Comparison of ENCODE assay signal across 1 cellular context in the genomic region with DNA sequence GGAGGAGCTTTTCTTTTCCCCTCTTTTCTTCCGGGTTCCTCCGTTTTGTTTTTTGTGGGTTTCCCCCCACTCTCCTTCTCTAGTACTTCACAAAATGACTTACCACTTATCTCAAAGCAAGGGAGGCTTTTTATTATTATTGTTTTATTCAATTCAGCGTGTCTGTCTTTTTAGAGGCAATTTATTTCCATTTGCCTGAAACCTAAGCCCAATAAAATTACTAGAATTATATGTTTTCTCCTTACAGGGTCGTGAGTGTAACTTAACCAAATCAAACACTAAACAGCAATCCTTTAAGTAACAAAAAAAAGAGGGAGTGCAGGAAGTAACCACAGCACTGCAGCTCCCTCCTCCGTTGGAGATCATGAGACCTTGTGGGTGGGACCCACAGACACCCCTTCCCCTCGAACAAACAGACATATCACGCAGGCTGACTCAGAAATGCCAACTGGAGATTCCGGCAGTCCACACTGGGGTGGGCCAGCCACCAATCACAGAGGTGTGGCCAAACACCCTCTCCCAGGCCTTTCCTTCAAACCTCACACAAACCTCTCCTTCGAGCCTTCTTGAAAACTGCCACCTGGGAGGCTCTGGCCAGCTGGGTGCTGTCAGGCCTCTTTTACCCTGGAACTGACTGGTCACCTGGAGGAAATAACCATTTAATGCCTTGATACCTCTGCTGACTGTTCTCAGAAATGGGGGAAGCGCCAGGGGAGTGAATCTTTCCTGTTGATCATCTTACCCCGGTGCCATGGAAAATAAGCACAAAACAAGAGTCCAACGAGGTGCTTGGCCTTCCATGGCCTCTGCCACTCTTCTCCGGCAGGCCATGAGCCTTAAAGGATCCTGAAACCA.
TF ChIP-seq lines count a peak whose summit lies in the region.

No MANE protein-coding gene starts in this region.

TF ChIP-seq in HEK293, 187 proteins besides CTCF, POLR2A, EP300 and RAD21 (continued from another document):
- TF ChIP-seq, protein P1, sequence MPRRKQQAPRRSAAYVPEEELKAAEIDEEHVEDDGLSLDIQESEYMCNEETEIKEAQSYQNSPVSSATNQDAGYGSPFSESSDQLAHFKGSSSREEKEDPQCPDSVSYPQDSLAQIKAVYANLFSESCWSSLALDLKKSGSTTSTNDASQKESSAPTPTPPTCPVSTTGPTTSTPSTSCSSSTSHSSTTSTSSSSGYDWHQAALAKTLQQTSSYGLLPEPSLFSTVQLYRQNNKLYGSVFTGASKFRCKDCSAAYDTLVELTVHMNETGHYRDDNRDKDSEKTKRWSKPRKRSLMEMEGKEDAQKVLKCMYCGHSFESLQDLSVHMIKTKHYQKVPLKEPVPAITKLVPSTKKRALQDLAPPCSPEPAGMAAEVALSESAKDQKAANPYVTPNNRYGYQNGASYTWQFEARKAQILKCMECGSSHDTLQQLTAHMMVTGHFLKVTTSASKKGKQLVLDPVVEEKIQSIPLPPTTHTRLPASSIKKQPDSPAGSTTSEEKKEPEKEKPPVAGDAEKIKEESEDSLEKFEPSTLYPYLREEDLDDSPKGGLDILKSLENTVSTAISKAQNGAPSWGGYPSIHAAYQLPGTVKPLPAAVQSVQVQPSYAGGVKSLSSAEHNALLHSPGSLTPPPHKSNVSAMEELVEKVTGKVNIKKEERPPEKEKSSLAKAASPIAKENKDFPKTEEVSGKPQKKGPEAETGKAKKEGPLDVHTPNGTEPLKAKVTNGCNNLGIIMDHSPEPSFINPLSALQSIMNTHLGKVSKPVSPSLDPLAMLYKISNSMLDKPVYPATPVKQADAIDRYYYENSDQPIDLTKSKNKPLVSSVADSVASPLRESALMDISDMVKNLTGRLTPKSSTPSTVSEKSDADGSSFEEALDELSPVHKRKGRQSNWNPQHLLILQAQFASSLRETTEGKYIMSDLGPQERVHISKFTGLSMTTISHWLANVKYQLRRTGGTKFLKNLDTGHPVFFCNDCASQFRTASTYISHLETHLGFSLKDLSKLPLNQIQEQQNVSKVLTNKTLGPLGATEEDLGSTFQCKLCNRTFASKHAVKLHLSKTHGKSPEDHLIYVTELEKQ (tag by site-specific recombination; IDR thresholded peaks at IDR 0.05; ENCODE audit: borderline replicate concordance), result no peak
- TF ChIP-seq PRDM1 (tag by site-specific recombination; IDR thresholded peaks at IDR 0.05), result no peak
- TF ChIP-seq ZNF274 (IDR thresholded peaks at IDR 0.05; ENCODE audit: low read length), result no peak
- TF ChIP-seq ZNF274 (tag by site-specific recombination; IDR thresholded peaks at IDR 0.05; ENCODE audit: borderline replicate concordance), result no peak
- TF ChIP-seq ZNF138 (tag by site-specific recombination; IDR thresholded peaks at IDR 0.05; ENCODE audit: borderline replicate concordance), result no peak
- TF ChIP-seq YY2 (tag by site-specific recombination; IDR thresholded peaks at IDR 0.05), result no peak
- TF ChIP-seq, protein P2, sequence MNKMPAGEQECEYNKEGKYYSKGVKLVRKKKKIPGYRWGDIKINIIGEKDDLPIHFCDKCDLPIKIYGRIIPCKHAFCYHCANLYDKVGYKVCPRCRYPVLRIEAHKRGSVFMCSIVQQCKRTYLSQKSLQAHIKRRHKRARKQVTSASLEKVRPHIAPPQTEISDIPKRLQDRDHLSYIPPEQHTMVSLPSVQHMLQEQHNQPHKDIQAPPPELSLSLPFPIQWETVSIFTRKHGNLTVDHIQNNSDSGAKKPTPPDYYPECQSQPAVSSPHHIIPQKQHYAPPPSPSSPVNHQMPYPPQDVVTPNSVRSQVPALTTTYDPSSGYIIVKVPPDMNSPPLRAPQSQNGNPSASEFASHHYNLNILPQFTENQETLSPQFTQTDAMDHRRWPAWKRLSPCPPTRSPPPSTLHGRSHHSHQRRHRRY (tag by site-specific recombination; IDR thresholded peaks at IDR 0.05), result no peak
- 0 out of 2 replicates have a peak, but pooled peaks have one; percentile 24 for TF ChIP-seq ZNF501 (tag by site-specific recombination; IDR thresholded peaks at IDR 0.05)
- TF ChIP-seq ZBTB8A (tag by site-specific recombination; IDR thresholded peaks at IDR 0.05), result no peak
- TF ChIP-seq, protein P3, sequence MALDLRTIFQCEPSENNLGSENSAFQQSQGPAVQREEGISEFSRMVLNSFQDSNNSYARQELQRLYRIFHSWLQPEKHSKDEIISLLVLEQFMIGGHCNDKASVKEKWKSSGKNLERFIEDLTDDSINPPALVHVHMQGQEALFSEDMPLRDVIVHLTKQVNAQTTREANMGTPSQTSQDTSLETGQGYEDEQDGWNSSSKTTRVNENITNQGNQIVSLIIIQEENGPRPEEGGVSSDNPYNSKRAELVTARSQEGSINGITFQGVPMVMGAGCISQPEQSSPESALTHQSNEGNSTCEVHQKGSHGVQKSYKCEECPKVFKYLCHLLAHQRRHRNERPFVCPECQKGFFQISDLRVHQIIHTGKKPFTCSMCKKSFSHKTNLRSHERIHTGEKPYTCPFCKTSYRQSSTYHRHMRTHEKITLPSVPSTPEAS (tag by site-specific recombination; IDR thresholded peaks at IDR 0.05), result no peak
TF ChIP-seq in HEK293: peak in this region for 21.
